ENCODE assay signal across 1 cellular context in the genomic region with DNA sequence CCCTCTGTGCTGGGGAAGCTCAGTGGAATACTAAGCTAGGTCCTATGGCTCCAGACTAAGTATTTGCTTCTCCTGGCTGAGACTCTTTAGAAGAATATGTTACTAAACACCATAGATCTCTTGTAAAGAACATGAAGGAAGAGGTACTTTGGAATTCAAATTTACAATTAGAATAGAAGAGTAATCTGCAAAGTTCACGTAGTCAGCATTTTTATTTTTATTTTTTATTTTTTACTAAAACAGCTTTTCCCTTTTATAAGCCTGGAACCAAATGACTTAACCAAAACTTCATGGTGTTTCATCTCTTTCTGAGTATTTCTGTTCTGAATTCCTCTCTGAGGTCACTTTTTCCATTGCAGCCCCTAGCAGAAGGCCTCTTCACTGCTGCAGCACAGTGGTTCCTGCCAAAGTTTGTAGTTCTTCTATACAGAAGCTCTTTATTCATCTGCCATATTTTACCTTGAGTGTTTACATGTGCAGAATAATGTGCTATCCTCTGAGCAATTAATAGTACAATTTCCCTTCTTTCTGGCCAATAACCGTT.
A peak's percentile ranks its signal among the peaks of the same experiment; 100 is the strongest.
TF ChIP-seq lines count a peak whose summit lies in the region.

No MANE protein-coding gene starts in this region.

TF ChIP-seq in K562, 482 proteins besides CTCF, POLR2A, EP300 and RAD21:
- TF ChIP-seq ZNF316 (IDR thresholded peaks at IDR 0.05), result peak; percentile 79
- TF ChIP-seq PHF20 (IDR thresholded peaks at IDR 0.05; ENCODE audit: partially characterized antibody), result no peak
- TF ChIP-seq HEY1 (CRISPR knock-in tag; IDR thresholded peaks at IDR 0.05; ENCODE audit: borderline replicate concordance), result no peak
- TF ChIP-seq EWSR1 (IDR thresholded peaks at IDR 0.05; ENCODE audit: borderline replicate concordance, low read depth, partially characterized antibody), result no peak
- TF ChIP-seq HMGN3 (IDR thresholded peaks at IDR 0.05; ENCODE audit: borderline replicate concordance, extremely low read depth, insufficient read length, low read depth, low read length), result no peak
- TF ChIP-seq C11orf30 (IDR thresholded peaks at IDR 0.05; ENCODE audit: low read depth), result peak; percentile 65; the same call in 1 of the 2 replicates
- TF ChIP-seq MAFF (IDR thresholded peaks at IDR 0.05; ENCODE audit: low read length), result 0 out of 2 replicates have a peak, but pooled peaks have one; percentile 29
- TF ChIP-seq PHF8 (IDR thresholded peaks at IDR 0.05; ENCODE audit: borderline replicate concordance, low read length), result no peak
- no peak for TF ChIP-seq FUS (optimal IDR thresholded peaks at IDR 0.05; ENCODE audit: low read depth, low read length)
- TF ChIP-seq ZFX (CRISPR knock-in tag; IDR thresholded peaks at IDR 0.05), result no peak
- TF ChIP-seq ZNF551 (CRISPR knock-in tag; IDR thresholded peaks at IDR 0.05), result no peak
- peak; percentile 38; the same call in 1 of the 2 replicates for TF ChIP-seq MAFG (tag; conservative IDR thresholded peaks at IDR 0.05)
- peak; percentile 32; the same call in 1 of the 2 replicates for TF ChIP-seq MAFK (IDR thresholded peaks at IDR 0.05; ENCODE audit: low read length)
- TF ChIP-seq NFYB (IDR thresholded peaks at IDR 0.05; ENCODE audit: extremely low read depth, insufficient read length), result no peak
- no peak for TF ChIP-seq NR2C1 (IDR thresholded peaks at IDR 0.05)
- TF ChIP-seq NR2C1 (tag; IDR thresholded peaks at IDR 0.05), result no peak
- no peak for TF ChIP-seq TRIM28 (IDR thresholded peaks at IDR 0.05)
